Comparison of ENCODE assay signal across 8 cellular contexts in genomic region chr15:89243046-89243690, GRCh38.
DNase-seq lines count a peak whose midpoint lies in the region; ATAC-seq lines count a peak whose summit lies in the region.

No MANE protein-coding gene starts in this region.

- peaks cover 31% of the 10 kb centered on the region for H3K36me3 Mint-ChIP-seq in activated naive CD8-positive, alpha-beta T cell treated with anti-CD3 and anti-CD28 coated beads, Interleukin-2, amount 50 U/mL, for 24 hours (ENCODE audit: low read depth)

- no peak for ATAC-seq in activated naive CD8-positive, alpha-beta T cell treated with anti-CD3 and anti-CD28 coated beads, Interleukin-2, amount 50 U/mL, for 24 hours
- no peak for ATAC-seq in stimulated activated naive CD8-positive, alpha-beta T cell treated with anti-CD3 and anti-CD28 coated beads, Interleukin-15, amount 100 ng/mL, for 72 hours
- no peak for ATAC-seq in HG03139 (IDR thresholded peaks at IDR 0.05; ENCODE audit: unreplicated experiment)

- peaks cover 36% of the 10 kb centered on the region for H3K4me1 Mint-ChIP-seq in activated naive CD8-positive, alpha-beta T cell treated with anti-CD3 and anti-CD28 coated beads, Interleukin-2, amount 50 U/mL, for 24 hours
- H3K4me1 Mint-ChIP-seq in stimulated activated naive CD8-positive, alpha-beta T cell treated with anti-CD3 and anti-CD28 coated beads, Interleukin-15, amount 100 ng/mL, for 72 hours = peaks cover 43% of the 10 kb centered on the region

- H3K4me3 Mint-ChIP-seq in activated naive CD8-positive, alpha-beta T cell treated with anti-CD3 and anti-CD28 coated beads, Interleukin-2, amount 50 U/mL, for 24 hours = peak overlapping the region; percentile 94
- H3K4me3 Mint-ChIP-seq in stimulated activated naive CD8-positive, alpha-beta T cell treated with anti-CD3 and anti-CD28 coated beads, Interleukin-15, amount 100 ng/mL, for 72 hours = peak overlapping the region; percentile 88 to 97

- H3K9me3 Mint-ChIP-seq in activated naive CD8-positive, alpha-beta T cell treated with anti-CD3 and anti-CD28 coated beads, Interleukin-2, amount 50 U/mL, for 24 hours = no peaks in the 10 kb centered on the region
- no peaks in the 10 kb centered on the region for H3K9me3 Mint-ChIP-seq in stimulated activated naive CD8-positive, alpha-beta T cell treated with anti-CD3 and anti-CD28 coated beads, Interleukin-15, amount 100 ng/mL, for 72 hours

- H3K27me3 Mint-ChIP-seq in activated naive CD8-positive, alpha-beta T cell treated with anti-CD3 and anti-CD28 coated beads, Interleukin-2, amount 50 U/mL, for 24 hours = peaks cover 2% of the 10 kb centered on the region
- peaks cover 7% of the 10 kb centered on the region for H3K27me3 Mint-ChIP-seq in stimulated activated naive CD8-positive, alpha-beta T cell treated with anti-CD3 and anti-CD28 coated beads, Interleukin-15, amount 100 ng/mL, for 72 hours

- no peak for DNase-seq in activated naive CD8-positive, alpha-beta T cell treated with anti-CD3 and anti-CD28 coated beads, Interleukin-2, amount 50 U/mL, for 24 hours
- peak in 1 of 2 donors; percentile 3 for DNase-seq in stimulated activated naive CD8-positive, alpha-beta T cell treated with anti-CD3 and anti-CD28 coated beads, Interleukin-15, amount 100 ng/mL, for 72 hours
- no peak for DNase-seq in hepatic stellate cell (ENCODE audit: low spot score)
- no peak for DNase-seq in activated effector memory CD4-positive, alpha-beta T cell treated with Interleukin-2 at 50 U/mL for 16 hours
- DNase-seq in SHP77 (lab: John Stamatoyannopoulos, UW) = no peak

- H3K9me3 ChIP-seq in HUES48 (ENCODE audit: control insufficient read depth, insufficient read depth, low read length) (no peaks in the 10 kb centered on the region), iPS-18a (ENCODE audit: control insufficient read depth, low read depth, low read length) (no peaks in the 10 kb centered on the region)

- H3K27ac ChIP-seq in HUES48 (ENCODE audit: low read depth, low read length) (no peak overlapping the region), iPS-18a (ENCODE audit: low read length) (no peak overlapping the region)

- H3K9ac ChIP-seq in HUES48 (ENCODE audit: low read depth, low read length) (peak overlapping the region; percentile 35; the same call in 1 of the 2 replicates), iPS-18a (ENCODE audit: low read length) (peak overlapping the region; percentile 83)

- H3K4me1 ChIP-seq in HUES48 (ENCODE audit: control insufficient read depth, insufficient read depth, low read length) = peaks cover 9% of the 10 kb centered on the region; the same call in 1 of the 2 replicates
- H3K4me1 ChIP-seq in iPS-18a (ENCODE audit: control insufficient read depth, low read depth, low read length) = no peaks in the 10 kb centered on the region

- H3K4me3 ChIP-seq in HUES48 (ENCODE audit: low read depth, low read length) (peak overlapping the region; percentile 91), iPS-18a (ENCODE audit: low read length) (peak overlapping the region; percentile 94)

- H3K36me3 ChIP-seq in HUES48 (ENCODE audit: control insufficient read depth, insufficient read depth, low read length) = peaks cover 21% of the 10 kb centered on the region
- H3K36me3 ChIP-seq in iPS-18a (ENCODE audit: control insufficient read depth, low read depth, low read length) = peaks cover 11% of the 10 kb centered on the region

- H3K27me3 ChIP-seq in HUES48 (ENCODE audit: control insufficient read depth, insufficient read depth, low read length) (no peaks in the 10 kb centered on the region), iPS-18a (ENCODE audit: control insufficient read depth, insufficient read depth, low read length) (no peaks in the 10 kb centered on the region)

- peak overlapping the region; percentile 96 for H3K27ac Mint-ChIP-seq in activated naive CD8-positive, alpha-beta T cell treated with anti-CD3 and anti-CD28 coated beads, Interleukin-2, amount 50 U/mL, for 24 hours
- H3K27ac Mint-ChIP-seq in stimulated activated naive CD8-positive, alpha-beta T cell treated with anti-CD3 and anti-CD28 coated beads, Interleukin-15, amount 100 ng/mL, for 72 hours = peak overlapping the region; percentile 95 to 96
